12 cellular contexts compared by ENCODE assay signal in genomic region chr12:41189395-41190251, GRCh38. TPM values are rescaled to one million over a fixed set of nuclear protein-coding genes. Genes with fewer than 3 reads are reported as not detected.
A peak's percentile ranks its signal among the peaks of the same experiment; 100 is the strongest.
DNase-seq lines count a peak whose midpoint lies in the region; ATAC-seq and TF ChIP-seq lines count a peak whose summit lies in the region.
"Had no signal": no experiment of that assay in that cellular context is flagged by ENCODE, and none has a peak within 500 bp of the region (broad histone marks: within the 10 kb centered on the region; RNA-seq: fewer than 3 reads in every experiment).

No MANE protein-coding gene starts in this region.

- H3K4me1 Mint-ChIP-seq in Calu3 (ENCODE audit: low read depth, unreplicated experiment), result peaks cover 12% of the 10 kb centered on the region
- H3K4me1 Mint-ChIP-seq in osteocyte (ENCODE audit: unreplicated experiment), result peaks cover 15% of the 10 kb centered on the region
- no peaks in the 10 kb centered on the region for H3K4me1 Mint-ChIP-seq in effector memory CD8-positive, alpha-beta T cell (ENCODE audit: low read depth in 2 of 2)

- intact Hi-C loops in Calu3 (cut with micrococcal nuclease; ENCODE audit: unreplicated experiment) (no loop called here), Right ventricle myocardium superior (cut with DNase I) (no loop called here)

- TF ChIP-seq CTCF in Calu3 (IDR thresholded peaks at IDR 0.05; ENCODE audit: unreplicated experiment) (no peak), osteocyte (IDR thresholded peaks at IDR 0.05) (no peak)

- DNase-seq in Calu3 (peak; percentile 3), NCI-H748 treated with DMSO at 0.1 percent for 48 hours (lab: John Stamatoyannopoulos, UW) (peak; percentile 42), Right ventricle myocardium superior (no peak), osteocyte (ENCODE audit: extremely low spot score, unreplicated experiment) (no peak)
- DNase-seq in effector memory CD8-positive, alpha-beta T cell, result no peak
- DNase-seq: activated CD4-positive, alpha-beta memory T cell treated with anti-CD3 and anti-CD28 coated beads for 36 hours; NCI-H2029; stimulated activated naive CD4-positive, alpha-beta T cell had no signal

- peak overlapping the region; percentile 68 for H3K4me3 Mint-ChIP-seq in Calu3 (ENCODE audit: low read depth, unreplicated experiment)
- H3K4me3 Mint-ChIP-seq in osteocyte (ENCODE audit: unreplicated experiment), result peak overlapping the region; percentile 46
- H3K4me3 Mint-ChIP-seq in effector memory CD8-positive, alpha-beta T cell, result no peak overlapping the region
- H3K4me3 Mint-ChIP-seq: activated CD4-positive, alpha-beta memory T cell treated with anti-CD3 and anti-CD28 coated beads for 36 hours; dendritic cell treated with granulocyte-macrophage colony-stimulating factor and Interleukin-4, amounts not matched to agents 40 ng/mL and 50 ng/mL, for 4 days had no signal

- ATAC-seq in Right ventricle myocardium superior (ENCODE audit: poor library complexity) (peak; percentile 22), HG03039 (IDR thresholded peaks at IDR 0.05; ENCODE audit: unreplicated experiment) (no peak), HG03432 (IDR thresholded peaks at IDR 0.05; ENCODE audit: unreplicated experiment) (no peak), HG03108 (IDR thresholded peaks at IDR 0.05; ENCODE audit: unreplicated experiment) (no peak)
- no peak for ATAC-seq in effector memory CD8-positive, alpha-beta T cell (replicated peaks)

- H3K27ac Mint-ChIP-seq in Calu3 (ENCODE audit: unreplicated experiment), result no peak overlapping the region
- no peak overlapping the region for H3K27ac Mint-ChIP-seq in osteocyte (ENCODE audit: unreplicated experiment)
- no peak overlapping the region for H3K27ac Mint-ChIP-seq in effector memory CD8-positive, alpha-beta T cell
- H3K27ac Mint-ChIP-seq: activated CD4-positive, alpha-beta memory T cell treated with anti-CD3 and anti-CD28 coated beads for 36 hours; dendritic cell treated with granulocyte-macrophage colony-stimulating factor and Interleukin-4, amounts not matched to agents 40 ng/mL and 50 ng/mL, for 4 days had no signal

- CTCF ChIA-PET in Calu3 (lab: Charles Lee), result interaction anchor here (0.6 to 0.9 kb wide), 2 partner anchors 10 to 541 kb away, joined by 3 to 9 read pairs; no protein-coding TSS in a partner anchor

- H3K9me3 Mint-ChIP-seq in Calu3 (ENCODE audit: low read depth, unreplicated experiment), result no peaks in the 10 kb centered on the region
- H3K9me3 Mint-ChIP-seq in osteocyte (ENCODE audit: unreplicated experiment), result no peaks in the 10 kb centered on the region
- peaks cover 0 to 4% of the 10 kb centered on the region in 2 donors for H3K9me3 Mint-ChIP-seq in effector memory CD8-positive, alpha-beta T cell
- H3K9me3 Mint-ChIP-seq: activated CD4-positive, alpha-beta memory T cell treated with anti-CD3 and anti-CD28 coated beads for 36 hours; dendritic cell treated with granulocyte-macrophage colony-stimulating factor and Interleukin-4, amounts not matched to agents 40 ng/mL and 50 ng/mL, for 4 days had no signal

- H3K36me3 Mint-ChIP-seq in Calu3 (ENCODE audit: insufficient read depth, unreplicated experiment), result no peaks in the 10 kb centered on the region
- H3K36me3 Mint-ChIP-seq in osteocyte (ENCODE audit: unreplicated experiment), result no peaks in the 10 kb centered on the region
- H3K36me3 Mint-ChIP-seq in effector memory CD8-positive, alpha-beta T cell (ENCODE audit: insufficient read depth), result no peaks in the 10 kb centered on the region

- peaks cover 15% of the 10 kb centered on the region for H3K27me3 Mint-ChIP-seq in Calu3 (ENCODE audit: unreplicated experiment)
- peaks cover 68% of the 10 kb centered on the region for H3K27me3 Mint-ChIP-seq in osteocyte (ENCODE audit: unreplicated experiment)
- H3K27me3 Mint-ChIP-seq in effector memory CD8-positive, alpha-beta T cell, result peaks cover 25 to 30% of the 10 kb centered on the region in 2 donors

- no TSS peak for BruUV-seq in Calu3 (replicated peaks; lab: Mats Ljungman, UMichigan)

RNA-seq across cellular contexts. Expression of gene PDZRN4, which starts 1.5 kb away (rescaled TPM):
- total RNA-seq in Calu3 (2022), result not detected in 2 replicates
- total RNA-seq in Right ventricle myocardium superior, result not detected
- not detected in 2 replicates for total RNA-seq in osteocyte
- total RNA-seq: activated CD4-positive, alpha-beta memory T cell treated with anti-CD3 and anti-CD28 coated beads for 36 hours had no signal

Comparison
In these comparisons a context has a peak if more than half of its experiments do, and no peak if none do; other contexts are left out.
1. DNase-seq: peak in Calu3 (single experiment) and NCI-H748 treated with DMSO at 0.1 percent for 48 hours (single experiment); none in Right ventricle myocardium superior (single experiment), osteocyte (single experiment) and effector memory CD8-positive, alpha-beta T cell (0 of 3).
2. H3K4me3 Mint-ChIP-seq: peak in Calu3 (single experiment) and osteocyte (single experiment); none in effector memory CD8-positive, alpha-beta T cell (0 of 2).